In the genomic region with DNA sequence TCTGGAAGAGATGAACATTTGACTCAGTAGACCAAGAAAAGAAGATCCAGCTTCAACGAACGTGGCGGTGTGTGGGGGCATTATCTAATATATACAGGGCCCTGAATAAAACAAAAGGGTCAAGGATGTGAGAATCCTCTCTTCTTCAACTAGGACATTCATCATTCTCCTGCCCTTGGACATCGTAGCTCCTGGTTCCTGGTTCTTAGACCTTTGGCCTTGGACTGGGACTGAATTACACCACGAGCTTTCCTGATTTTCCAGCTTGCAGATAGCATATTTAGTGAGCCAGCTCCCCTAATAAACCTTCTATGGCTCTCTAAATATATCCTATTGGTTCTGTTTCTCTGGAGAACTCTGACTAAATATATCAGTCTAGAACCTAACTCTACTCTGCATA, we compare ENCODE assay signal across 23 cellular contexts. TPM values are rescaled to one million over a fixed set of nuclear protein-coding genes. Genes with fewer than 3 reads are reported as not detected.
DNase-seq lines count a peak whose midpoint lies in the region; ATAC-seq, FAIRE-seq and TF ChIP-seq lines count a peak whose summit lies in the region.
"Had no signal": no experiment of that assay in that cellular context is flagged by ENCODE, and none has a peak within 500 bp of the region (broad histone marks: within the 10 kb centered on the region; RNA-seq: fewer than 3 reads in every experiment).

No MANE protein-coding gene starts in this region.

- TF ChIP-seq CTCF in liver (IDR thresholded peaks at IDR 0.05; ENCODE audit: low read depth, low read length, missing input control) (no peak), HepG2 (CRISPR knock-in tag; IDR thresholded peaks at IDR 0.05) (no peak), mucosa of descending colon (IDR thresholded peaks at IDR 0.05) (no peak), GM13976 (IDR thresholded peaks at IDR 0.05; ENCODE audit: borderline replicate concordance, control extremely low read depth, extremely low read depth, insufficient read depth, missing control alignments) (no peak)

- H3K27ac Mint-ChIP-seq in stimulated activated memory B cell treated with anti-CD40 and anti-IgM and Interleukin-4, amounts not matched to agents 10 μg/mL and 1 μg/mL and 100 μg/mL, for 72 hours = no peak overlapping the region
- H3K27ac Mint-ChIP-seq: B cell; CD4-positive, CD25-positive, alpha-beta regulatory T cell; CD8-positive, alpha-beta T cell had no signal

- H3K4me1 ChIP-seq in liver (ENCODE audit: control insufficient read depth in 4 of 4, insufficient read depth in 4 of 4, low read length in 3 of 4) (peaks cover 0 to 2% (median under 1%) of the 10 kb centered on the region in 4 donors), HepG2 (ENCODE audit: insufficient read depth, low read length) (peaks cover 22% of the 10 kb centered on the region), mucosa of descending colon (ENCODE audit: low read depth) (no peaks in the 10 kb centered on the region), small intestine (ENCODE audit: control insufficient read depth in 2 of 2, insufficient read depth in 1 of 2, low read depth in 1 of 2, low read length in 1 of 2) (no peaks in the 10 kb centered on the region)
- H3K4me1 ChIP-seq: Caco-2 had no signal

- CTCF ChIA-PET in HepG2 (lab: Yijun Ruan, JAX; ENCODE audit: low intra/inter-chr PET ratio, low total read pairs) = no interaction called here

- no peak for TF ChIP-seq RAD21 in liver (IDR thresholded peaks at IDR 0.05)
- TF ChIP-seq RAD21 in HepG2 (CRISPR knock-in tag; IDR thresholded peaks at IDR 0.05) = no peak

- intact Hi-C loops in HepG2 (cut with micrococcal nuclease; ENCODE audit: unreplicated experiment) (loop anchor here (10.0 kb wide), 1 partner anchor 60 kb away; no protein-coding TSS in a partner anchor), mucosa of descending colon (cut with DNase I, micrococcal nuclease) (no loop called here)

- no peak overlapping the region for H2AFZ ChIP-seq in HepG2 (ENCODE audit: low read length)
- H2AFZ ChIP-seq: GM23248 had no signal

- no peaks in the 10 kb centered on the region for H3K27me3 Mint-ChIP-seq in stimulated activated memory B cell treated with anti-CD40 and anti-IgM and Interleukin-4, amounts not matched to agents 10 μg/mL and 1 μg/mL and 100 μg/mL, for 72 hours
- H3K27me3 Mint-ChIP-seq: B cell had no signal

- H3K4me3 ChIP-seq in liver (ENCODE audit: low read depth in 1 of 3, low read length in 3 of 3) (no peak overlapping the region), HepG2 (replicated peaks in 1 of 3; ENCODE audit: insufficient read depth in 1 of 3, low read depth in 2 of 3, low read length in 3 of 3) (no peak overlapping the region), mucosa of descending colon (no peak overlapping the region), small intestine (ENCODE audit: low read depth in 1 of 2, low read length in 2 of 2) (no peak overlapping the region)
- H3K4me3 ChIP-seq: BLaER1, GM23248 had no signal

- H3K36me3 ChIP-seq in liver (ENCODE audit: control insufficient read depth in 4 of 4, insufficient read depth in 3 of 4, low read depth in 1 of 4, low read length in 3 of 4) (no peaks in the 10 kb centered on the region), HepG2 (replicated peaks in 1 of 2; ENCODE audit: control insufficient read depth in 1 of 2, insufficient read depth in 2 of 2, low read length in 2 of 2) (no peaks in the 10 kb centered on the region), mucosa of descending colon (ENCODE audit: low read depth) (no peaks in the 10 kb centered on the region), small intestine (ENCODE audit: control insufficient read depth in 2 of 2, insufficient read depth in 2 of 2, low read length in 2 of 2) (no peaks in the 10 kb centered on the region)
- H3K36me3 ChIP-seq: BLaER1 had no signal

- H3K4me2 ChIP-seq in HepG2 (ENCODE audit: low read depth, low read length) = no peak overlapping the region
- H3K4me2 ChIP-seq: BLaER1 had no signal

- in situ Hi-C loops in HepG2 (cut with HindIII; ENCODE audit: extremely low pct_ligation_motif_present, low pct_unique_long_range_greater_than_20kb) = no loop called here
- in situ Hi-C loops in GM13976 (cut with MboI; ENCODE audit: low sequenced_read_pairs, unreplicated experiment) = no loop called here

- no peaks in the 10 kb centered on the region for H3K79me2 ChIP-seq in HepG2 (ENCODE audit: insufficient read depth, low read length)

- ATAC-seq in HepG2 (no peak), mucosa of descending colon (peak; percentile 31)
- no peak for ATAC-seq in stimulated activated memory B cell treated with anti-CD40 and anti-IgM and Interleukin-4, amounts not matched to agents 10 μg/mL and 1 μg/mL and 100 μg/mL, for 72 hours
- ATAC-seq: CD8-positive, alpha-beta T cell had no signal

- H3K9ac ChIP-seq in liver (ENCODE audit: low read depth in 1 of 2, low read length in 2 of 2) = no peak overlapping the region
- H3K9ac ChIP-seq in HepG2 (ENCODE audit: insufficient read depth, low read depth, low read length) = no peak overlapping the region
- H3K9ac ChIP-seq: BLaER1, GM23248 had no signal

- H3K27ac ChIP-seq in liver (ENCODE audit: low read depth in 1 of 2, low read length in 2 of 2) = no peak overlapping the region
- H3K27ac ChIP-seq in HepG2 (ENCODE audit: extremely low read length, insufficient read depth, low read length) = no peak overlapping the region
- H3K27ac ChIP-seq in small intestine (ENCODE audit: low read depth in 1 of 2, low read length in 1 of 2) = no peak overlapping the region
- H3K27ac ChIP-seq: 22Rv1, BLaER1, C4-2B, GM23248 had no signal

- no peaks in the 10 kb centered on the region for H4K20me1 ChIP-seq in HepG2 (ENCODE audit: insufficient read depth, low read length)
- H4K20me1 ChIP-seq: BLaER1 had no signal

- H3K9me3 ChIP-seq in liver (ENCODE audit: control insufficient read depth in 4 of 4, low read length in 3 of 4) = no peaks in the 10 kb centered on the region
- H3K9me3 ChIP-seq in HepG2 (ENCODE audit: low read length) = no peaks in the 10 kb centered on the region
- H3K9me3 ChIP-seq in mucosa of descending colon = no peaks in the 10 kb centered on the region
- H3K9me3 ChIP-seq in small intestine (ENCODE audit: control insufficient read depth, low read depth) = no peaks in the 10 kb centered on the region
- H3K9me3 ChIP-seq: BLaER1, Caco-2 had no signal

- POLR2A ChIA-PET in HepG2 (lab: Yijun Ruan, JAX) = no interaction called here

- H3K9me3 Mint-ChIP-seq in stimulated activated memory B cell treated with anti-CD40 and anti-IgM and Interleukin-4, amounts not matched to agents 10 μg/mL and 1 μg/mL and 100 μg/mL, for 72 hours = no peaks in the 10 kb centered on the region
- H3K9me3 Mint-ChIP-seq: CD4-positive, CD25-positive, alpha-beta regulatory T cell; CD8-positive, alpha-beta T cell had no signal

- TF ChIP-seq POLR2A in HepG2 (IDR thresholded peaks at IDR 0.05; ENCODE audit: insufficient read depth in 1 of 2, low read depth in 2 of 2, low read length in 2 of 2) = no peak

- no peaks in the 10 kb centered on the region for H3K36me3 Mint-ChIP-seq in stimulated activated memory B cell treated with anti-CD40 and anti-IgM and Interleukin-4, amounts not matched to agents 10 μg/mL and 1 μg/mL and 100 μg/mL, for 72 hours
- H3K36me3 Mint-ChIP-seq: CD4-positive, CD25-positive, alpha-beta regulatory T cell; CD8-positive, alpha-beta T cell had no signal

- FAIRE-seq in HepG2 (lab: Jason Lieb, UNC) (no peak), small intestine (lab: Jason Lieb, UNC) (no peak)
- FAIRE-seq: A204.1, G401.6, GM12892, GM19239, H1 had no signal

- WGBS in liver = 59% methylated on average over 5 of the region's 5 CpGs
- WGBS in HepG2 (ENCODE audit: low lambda C conversion rate) = 34% methylated on average over 5 of the region's 5 CpGs
- WGBS in small intestine, 3 donors = 65 to 68% (median 68%) methylated on average over 5 of the region's 5 CpGs

- TF ChIP-seq EP300 in HepG2 (IDR thresholded peaks at IDR 0.05; ENCODE audit: low read depth in 2 of 2, low read length in 2 of 2) = no peak
- no peak for TF ChIP-seq EP300 in HepG2 (CRISPR knock-in tag; IDR thresholded peaks at IDR 0.05; ENCODE audit: borderline replicate concordance)

- no peaks in the 10 kb centered on the region for H3K4me1 Mint-ChIP-seq in stimulated activated memory B cell treated with anti-CD40 and anti-IgM and Interleukin-4, amounts not matched to agents 10 μg/mL and 1 μg/mL and 100 μg/mL, for 72 hours
- H3K4me1 Mint-ChIP-seq: B cell; CD4-positive, CD25-positive, alpha-beta regulatory T cell had no signal

- no peak overlapping the region for H3K4me3 Mint-ChIP-seq in stimulated activated memory B cell treated with anti-CD40 and anti-IgM and Interleukin-4, amounts not matched to agents 10 μg/mL and 1 μg/mL and 100 μg/mL, for 72 hours
- H3K4me3 Mint-ChIP-seq: B cell; CD4-positive, CD25-positive, alpha-beta regulatory T cell; CD8-positive, alpha-beta T cell had no signal

- no peak for DNase-seq in HepG2 (ENCODE audit: low spot score)
- no peak for DNase-seq in mucosa of descending colon
- DNase-seq in small intestine = peak; percentile 43
- DNase-seq in GM13976 (ENCODE audit: low spot score) = no peak
- DNase-seq: Caco-2; CD4-positive, CD25-positive, alpha-beta regulatory T cell; CD8-positive, alpha-beta T cell; DMS153; DND-41; GM23248; H7; HCEC 1CT had no signal

- no TSS peak for BruUV-seq in HepG2 (replicated peaks; lab: Mats Ljungman, UMichigan)

- H3K27me3 ChIP-seq in liver (ENCODE audit: control insufficient read depth in 4 of 4, insufficient read depth in 4 of 4, low read length in 3 of 4) (no peaks in the 10 kb centered on the region), HepG2 (ENCODE audit: control insufficient read depth in 1 of 2, insufficient read depth in 2 of 2, low read length in 2 of 2) (no peaks in the 10 kb centered on the region), small intestine (ENCODE audit: control insufficient read depth in 2 of 2, insufficient read depth in 2 of 2, low read length in 2 of 2) (no peaks in the 10 kb centered on the region)
- H3K27me3 ChIP-seq: BLaER1 had no signal

RNA-seq across cellular contexts. Expression of gene HELZ, which starts 29.5 kb away (rescaled TPM):
- total RNA-seq in liver (10 to 100 TPM; 31.2 to 69.2 TPM), HepG2 (2016; rRNA removed; fragmentation: Illumina TruSeq; extraction: Trizol) (52.4 and 93.1 TPM in 2 replicates), mucosa of descending colon (10 to 100 TPM; 43.2 to 65.3 (median 43.3) TPM)
- polyA plus RNA-seq in liver (10 to 100 TPM in 1 of 2 donors, 1 to 10 TPM in 1; 3.8 to 20.2 TPM), HepG2 (2011; rRNA removed) (27.8 and 35.3 TPM in 2 replicates), small intestine (1 to 10 TPM; 2.7 to 4.3 (median 2.9) TPM)
- total RNA-seq in HepG2 (2016; cell fraction: cytosol; rRNA removed; fragmentation: Illumina TruSeq; extraction: Trizol; ENCODE audit: low read depth) = 12.4 and 14.0 TPM in 2 replicates
- 47.7 and 84.1 TPM in 2 replicates for total RNA-seq in HepG2 (2016; cell fraction: insoluble cytoplasmic fraction; rRNA removed; fragmentation: Illumina TruSeq; extraction: Trizol)
- 34.8 and 42.7 TPM in 2 replicates for total RNA-seq in HepG2 (2016; cell fraction: membrane; rRNA removed; fragmentation: Illumina TruSeq; extraction: Trizol)
- 127 and 142 TPM in 2 replicates for total RNA-seq in HepG2 (2016; cell fraction: nucleus; rRNA removed; fragmentation: Illumina TruSeq; extraction: Trizol)
- polyA plus RNA-seq in HepG2 (2011; cell fraction: cytosol; rRNA removed) = 13.6 and 17.7 TPM in 2 replicates
- polyA plus RNA-seq in HepG2 (2011; cell fraction: nucleus; rRNA removed) = 58.4 and 59.3 TPM in 2 replicates
- polyA plus RNA-seq in HepG2 (2012) = 20.6 and 33.4 TPM in 2 replicates
- polyA plus RNA-seq in HepG2 (2016; cell fraction: cytosol; fragmentation: Illumina TruSeq; extraction: Trizol; ENCODE audit: low read depth) = 2.6 and 3.3 TPM in 2 replicates
- 17.4 and 19.8 TPM in 2 replicates for polyA plus RNA-seq in HepG2 (2016; cell fraction: insoluble cytoplasmic fraction; fragmentation: Illumina TruSeq; extraction: Trizol; ENCODE audit: low read depth)
- polyA plus RNA-seq in HepG2 (2016; cell fraction: membrane; fragmentation: Illumina TruSeq; extraction: Trizol; ENCODE audit: low read depth) = 3.9 and 4.9 TPM in 2 replicates
- polyA plus RNA-seq in HepG2 (2016; cell fraction: nucleus; fragmentation: Illumina TruSeq; extraction: Trizol; ENCODE audit: insufficient read depth, low read depth) = 40.2 and 45.2 TPM in 2 replicates
- polyA minus RNA-seq in HepG2 (2011; rRNA and poly(A)+ RNA removed; ENCODE audit: low replicate concordance) = 32.9 and 69.3 TPM in 2 replicates
- 55.2 and 63.0 TPM in 2 replicates for polyA minus RNA-seq in HepG2 (2011; cell fraction: cytosol; rRNA and poly(A)+ RNA removed)
- polyA minus RNA-seq in HepG2 (2011; cell fraction: nucleus; rRNA and poly(A)+ RNA removed) = 495 and 542 TPM in 2 replicates
